ENCODE assay signal across 11 cellular contexts in the genomic region with DNA sequence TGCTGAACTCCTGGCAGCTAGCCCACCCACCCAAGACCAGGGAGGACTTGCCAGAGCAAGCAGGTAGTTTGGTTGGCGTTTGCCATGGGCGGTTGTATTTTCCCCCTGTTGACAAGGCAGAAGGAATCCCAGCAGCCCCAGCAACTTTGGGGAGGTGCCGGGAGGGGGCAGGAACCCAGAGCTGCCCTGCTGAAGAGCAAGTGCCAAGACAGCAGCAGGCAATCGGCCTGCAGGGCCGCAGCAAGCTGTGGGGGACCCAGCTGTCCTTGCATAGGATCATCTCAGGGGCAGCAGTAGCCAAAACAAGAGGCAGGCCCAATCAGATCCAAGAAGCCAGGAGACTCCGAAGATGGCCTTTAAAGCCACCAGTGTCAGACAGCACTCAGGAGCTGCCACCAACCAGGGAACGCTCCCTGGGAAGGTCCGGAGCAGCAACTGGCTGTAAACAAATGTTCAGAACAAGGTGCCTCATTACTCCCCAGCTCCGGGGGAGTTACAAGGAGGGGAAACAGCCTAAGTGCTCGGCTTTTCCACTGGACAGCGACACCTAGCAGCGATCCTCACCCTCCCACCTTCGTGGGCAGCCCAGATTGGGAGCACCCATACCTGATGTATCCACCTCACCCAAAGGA. TPM values are rescaled to one million over a fixed set of nuclear protein-coding genes. Genes with fewer than 3 reads are reported as not detected.
A peak's percentile ranks its signal among the peaks of the same experiment; 100 is the strongest.
DNase-seq lines count a peak whose midpoint lies in the region; FAIRE-seq and TF ChIP-seq lines count a peak whose summit lies in the region.
"Had no signal": no experiment of that assay in that cellular context is flagged by ENCODE, and none has a peak within 500 bp of the region (broad histone marks: within the 10 kb centered on the region; RNA-seq: fewer than 3 reads in every experiment).

No MANE protein-coding gene starts in this region.

- H3K4me2 ChIP-seq in Loucy (ENCODE audit: low read depth, low read length, poor library complexity, severe bottlenecking): no peak overlapping the region
- H3K4me2 ChIP-seq in neural progenitor cell: no peak overlapping the region

- no peaks in the 10 kb centered on the region for H4K20me1 ChIP-seq in Loucy (ENCODE audit: insufficient read depth, low read length, poor library complexity, severe bottlenecking)
- H4K20me1 ChIP-seq in neural progenitor cell (ENCODE audit: low read depth): peaks cover 35% of the 10 kb centered on the region

- peaks cover 51% of the 10 kb centered on the region for H3K27me3 Mint-ChIP-seq in neural progenitor cell (ENCODE audit: insufficient read depth, low read depth)

- no peaks in the 10 kb centered on the region for H3K36me3 ChIP-seq in Loucy (ENCODE audit: insufficient read depth, low read length)
- H3K36me3 ChIP-seq in brain microvascular endothelial cell (replicated peaks): no peaks in the 10 kb centered on the region
- H3K36me3 ChIP-seq in neural progenitor cell: no peaks in the 10 kb centered on the region
- no peaks in the 10 kb centered on the region for H3K36me3 ChIP-seq in WERI-Rb-1

- no peaks in the 10 kb centered on the region for H3K4me1 ChIP-seq in Loucy (ENCODE audit: insufficient read depth, low read length, poor library complexity, severe bottlenecking)
- peaks cover 9% of the 10 kb centered on the region for H3K4me1 ChIP-seq in neural progenitor cell

- FAIRE-seq in HTR-8/SVneo (lab: Jason Lieb, UNC): no peak

- H3K9me3 ChIP-seq in Loucy (ENCODE audit: insufficient read depth, low read depth, low read length) (no peaks in the 10 kb centered on the region), neural progenitor cell (ENCODE audit: low read depth) (no peaks in the 10 kb centered on the region), WERI-Rb-1 (ENCODE audit: severe bottlenecking) (peaks cover 8% of the 10 kb centered on the region)

- no peaks in the 10 kb centered on the region for H3K27me3 ChIP-seq in Loucy (ENCODE audit: insufficient read depth, low read length, poor library complexity, severe bottlenecking)
- peaks cover 37% of the 10 kb centered on the region for H3K27me3 ChIP-seq in brain microvascular endothelial cell (replicated peaks)
- peaks cover 64% of the 10 kb centered on the region for H3K27me3 ChIP-seq in neural progenitor cell
- H3K27me3 ChIP-seq in WERI-Rb-1 (ENCODE audit: insufficient read depth, low read depth, severe bottlenecking): peaks cover 20% of the 10 kb centered on the region

- H3K27ac Mint-ChIP-seq in neural progenitor cell: no peak overlapping the region
- H3K27ac Mint-ChIP-seq: memory B cell had no signal

- H3K79me2 ChIP-seq in Loucy (ENCODE audit: insufficient read depth, low read length) (no peaks in the 10 kb centered on the region), neural progenitor cell (ENCODE audit: low read depth) (no peaks in the 10 kb centered on the region)

- H3K4me3 Mint-ChIP-seq in neural progenitor cell: peak overlapping the region; percentile 78
- H3K4me3 Mint-ChIP-seq: memory B cell had no signal

- in situ Hi-C loops in brain microvascular endothelial cell (cut with HindIII; ENCODE audit: low pct_ligation_motif_present, low sequenced_read_pairs): no loop called here

- H2AFZ ChIP-seq in Loucy (ENCODE audit: low read length) (0 out of 2 replicates have a peak overlapping the region, but pooled peaks have one; percentile 35), neural progenitor cell (replicated peaks) (no peak overlapping the region)

- H3K4me1 Mint-ChIP-seq in neural progenitor cell: peaks cover 15% of the 10 kb centered on the region

- H3K9ac ChIP-seq in Loucy (ENCODE audit: low read depth, low read length, poor library complexity, severe bottlenecking) (no peak overlapping the region), neural progenitor cell (no peak overlapping the region)

- H3F3A ChIP-seq in Loucy (ENCODE audit: low read depth): no peaks in the 10 kb centered on the region
- peaks cover 33% of the 10 kb centered on the region for H3F3A ChIP-seq in neural progenitor cell (ENCODE audit: low read depth)

- H3K9me2 ChIP-seq in Loucy (replicated peaks; ENCODE audit: low read depth, low read length): no peaks in the 10 kb centered on the region

- DNase-seq in ELF-1 (ENCODE audit: low read depth, low spot score): peak; percentile 58
- no peak for DNase-seq in brain microvascular endothelial cell
- DNase-seq in neural progenitor cell (ENCODE audit: low spot score): peak; percentile 49
- no peak for DNase-seq in HTR-8/SVneo (ENCODE audit: insufficient read length, low spot score)
- no peak for DNase-seq in UCSD-AML1 (lab: John Stamatoyannopoulos, UW; ENCODE audit: unreplicated experiment)
- DNase-seq in activated CD4-positive, alpha-beta T cell treated with anti-CD3 and anti-CD28 coated beads for 4 hours: no peak
- no peak for DNase-seq in WERI-Rb-1
- DNase-seq: activated effector memory CD4-positive, alpha-beta T cell treated with anti-CD3 and anti-CD28 coated beads, Interleukin-2, amount 50 U/mL, for 16 hours; SHP77 had no signal

- H3K36me3 Mint-ChIP-seq in neural progenitor cell: no peaks in the 10 kb centered on the region
- H3K36me3 Mint-ChIP-seq: memory B cell had no signal

- H3K27ac ChIP-seq in brain microvascular endothelial cell (no peak overlapping the region), neural progenitor cell (no peak overlapping the region), WERI-Rb-1 (no peak overlapping the region)

- no peak overlapping the region for H3K4me3 ChIP-seq in Loucy (ENCODE audit: low read length, poor library complexity, severe bottlenecking)
- no peak overlapping the region for H3K4me3 ChIP-seq in brain microvascular endothelial cell (ENCODE audit: low read depth, low read length)
- no peak overlapping the region for H3K4me3 ChIP-seq in neural progenitor cell
- no peak overlapping the region for H3K4me3 ChIP-seq in WERI-Rb-1 (ENCODE audit: low read depth, low read length)

- TF ChIP-seq CTCF in Loucy (conservative IDR thresholded peaks at IDR 0.05; ENCODE audit: low read length) (no peak), brain microvascular endothelial cell (IDR thresholded peaks at IDR 0.05; ENCODE audit: low read depth, low read length, missing control alignments) (peak; percentile 26), neural progenitor cell (IDR thresholded peaks at IDR 0.05) (peak; percentile 50), WERI-Rb-1 (IDR thresholded peaks at IDR 0.05; ENCODE audit: low read depth, low read length) (no peak)

- H3K9me3 Mint-ChIP-seq in neural progenitor cell: no peaks in the 10 kb centered on the region

RNA-seq across cellular contexts. Expression of a gene that starts 2.1 kb away (rescaled TPM):
- 0.03 and 0.04 TPM in 2 replicates for total RNA-seq in neural progenitor cell (ENCODE audit: low replicate concordance)

Comparison
In these comparisons a context has a peak if more than half of its experiments do, and no peak if none do; other contexts are left out.
1. DNase-seq: peak in ELF-1 (single experiment) and neural progenitor cell (single experiment); none in brain microvascular endothelial cell (single experiment), HTR-8/SVneo (single experiment), UCSD-AML1 (single experiment), activated CD4-positive, alpha-beta T cell treated with anti-CD3 and anti-CD28 coated beads for 4 hours (0 of 2) and WERI-Rb-1 (single experiment).
2. CTCF ChIP-seq: peak in brain microvascular endothelial cell (single experiment) and neural progenitor cell (single experiment); none in Loucy (single experiment) and WERI-Rb-1 (single experiment).